2 cellular contexts compared by ENCODE assay signal in genomic region chr1:33502726-33503125, GRCh38.
TF ChIP-seq lines count a peak whose summit lies in the region.

No MANE protein-coding gene starts in this region.

TF ChIP-seq in IMR-90, 13 proteins besides CTCF, POLR2A, EP300 and RAD21:
- TF ChIP-seq MXI1 (IDR thresholded peaks at IDR 0.05; ENCODE audit: borderline replicate concordance, low read depth, low read length), result no peak
- TF ChIP-seq NFE2L2 (IDR thresholded peaks at IDR 0.05; ENCODE audit: low read depth, low read length), result no peak

TF ChIP-seq in K562, 482 proteins besides CTCF, POLR2A, EP300 and RAD21:
- TF ChIP-seq ZNF124 (CRISPR knock-in tag; IDR thresholded peaks at IDR 0.05) (no peak), PPARD (CRISPR knock-in tag; IDR thresholded peaks at IDR 0.05) (no peak), TBP (optimal IDR thresholded peaks at IDR 0.05; ENCODE audit: low read depth, low read length) (no peak), EGR1 (conservative IDR thresholded peaks at IDR 0.05) (no peak), ZNF583 (CRISPR knock-in tag; IDR thresholded peaks at IDR 0.05) (no peak), AFF1 (IDR thresholded peaks at IDR 0.05; ENCODE audit: low read depth in 1 of 2, partially characterized antibody in 2 of 2) (no peak), ZNF609 (CRISPR knock-in tag; IDR thresholded peaks at IDR 0.05; ENCODE audit: borderline replicate concordance) (no peak), TAF1 (IDR thresholded peaks at IDR 0.05; ENCODE audit: control insufficient read depth, extremely low read depth, insufficient read depth, low read length, severe bottlenecking) (no peak), FOSL1 (tag; conservative IDR thresholded peaks at IDR 0.05) (peak; percentile 34; the same call in 1 of the 2 replicates)
